1 cellular context compared by ENCODE assay signal in genomic region chr12:53451661-53452158, GRCh38.
A peak's percentile ranks its signal among the peaks of the same experiment; 100 is the strongest.
TF ChIP-seq lines count a peak whose summit lies in the region.

TSS of gene PCBP2 (plus strand) at chr12:53452102. CDS start at chr12:53454801, 2,699 bp downstream.

TF ChIP-seq in K562, 482 proteins besides CTCF, POLR2A, EP300 and RAD21 (continued from another document and continues in another):
- TF ChIP-seq ZBTB40 (IDR thresholded peaks at IDR 0.05) (peak; percentile 95), ZBTB40 (CRISPR knock-in tag; IDR thresholded peaks at IDR 0.05) (no peak), ID3 (CRISPR knock-in tag; IDR thresholded peaks at IDR 0.05) (no peak), ID3 (tag; IDR thresholded peaks at IDR 0.05) (no peak), ERF (CRISPR knock-in tag; IDR thresholded peaks at IDR 0.05) (no peak), SMAD1 (IDR thresholded peaks at IDR 0.05; ENCODE audit: low read depth, low read length, partially characterized antibody) (peak; percentile 42), GTF2E2 (tag; IDR thresholded peaks at IDR 0.05) (no peak), HMG20A (CRISPR knock-in tag; conservative IDR thresholded peaks at IDR 0.05) (no peak), ELF1 (tag; IDR thresholded peaks at IDR 0.05) (peak; percentile 79), FOSL1 (tag; conservative IDR thresholded peaks at IDR 0.05) (no peak; the same call in 1 of the 2 replicates), GATAD2B (IDR thresholded peaks at IDR 0.05; ENCODE audit: borderline replicate concordance) (no peak), PHF20 (IDR thresholded peaks at IDR 0.05; ENCODE audit: partially characterized antibody) (peak; percentile 85), ZNF232 (CRISPR knock-in tag; IDR thresholded peaks at IDR 0.05) (no peak), HOXB6 (CRISPR knock-in tag; IDR thresholded peaks at IDR 0.05; ENCODE audit: borderline replicate concordance) (no peak), ZFX (CRISPR knock-in tag; IDR thresholded peaks at IDR 0.05) (no peak), KLF13 (tag; IDR thresholded peaks at IDR 0.05; ENCODE audit: borderline replicate concordance, low read depth) (peak; percentile 61; the same call in 1 of the 2 replicates), MLX (CRISPR knock-in tag; conservative IDR thresholded peaks at IDR 0.05) (no peak), BRCA1 (IDR thresholded peaks at IDR 0.05) (no peak), BRCA1 (CRISPR knock-in tag; IDR thresholded peaks at IDR 0.05) (no peak), ZNF583 (CRISPR knock-in tag; IDR thresholded peaks at IDR 0.05) (no peak), ZNF589 (CRISPR knock-in tag; IDR thresholded peaks at IDR 0.05; ENCODE audit: low read depth) (no peak), ZNF561 (CRISPR knock-in tag; conservative IDR thresholded peaks at IDR 0.05) (no peak), NR2C2 (CRISPR knock-in tag; IDR thresholded peaks at IDR 0.05) (peak; percentile 99), NR2C2 (tag; IDR thresholded peaks at IDR 0.05) (peak; percentile 99), HNRNPL (IDR thresholded peaks at IDR 0.05; ENCODE audit: low read depth, low read length) (no peak; the same call in 1 of the 2 replicates), MGA (IDR thresholded peaks at IDR 0.05) (no peak), ATF6 (CRISPR knock-in tag; IDR thresholded peaks at IDR 0.05) (no peak; the same call in 1 of the 2 replicates), HDAC2 (IDR thresholded peaks at IDR 0.05) (peak; percentile 81; the same call in 1 of the 2 replicates), JUN (IDR thresholded peaks at IDR 0.05; ENCODE audit: borderline replicate concordance, low read depth, low read length) (peak; percentile 77), JUN (CRISPR knock-in tag; IDR thresholded peaks at IDR 0.05; ENCODE audit: borderline replicate concordance) (0 out of 2 replicates have a peak, but pooled peaks have one; percentile 21), CTCFL (IDR thresholded peaks at IDR 0.05; ENCODE audit: borderline replicate concordance, insufficient read depth, low read depth, low read length, poor library complexity, severe bottlenecking) (peak; percentile 12), TAL1 (IDR thresholded peaks at IDR 0.05) (peak; percentile 23)
